29 cellular contexts compared by ENCODE assay signal in the genomic region with DNA sequence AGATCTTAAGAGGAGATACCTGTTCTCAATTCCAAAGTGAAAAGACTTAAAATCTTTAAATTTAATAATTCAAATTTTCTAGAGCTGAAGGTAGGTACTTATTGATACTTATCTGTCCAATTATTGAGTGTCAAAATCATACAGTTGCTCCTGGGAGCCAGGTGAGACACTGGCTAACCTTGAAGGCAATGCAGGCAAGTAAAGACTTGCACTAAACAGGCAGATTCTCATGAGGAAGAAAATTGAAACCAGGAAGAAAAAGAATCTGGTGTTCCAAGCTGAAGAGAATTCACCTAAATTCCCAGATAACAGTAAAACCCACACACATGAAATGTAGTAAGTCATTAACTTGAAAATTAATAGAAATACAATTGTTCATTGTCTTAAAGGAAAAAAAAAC. TPM values are rescaled to one million over a fixed set of nuclear protein-coding genes. Genes with fewer than 3 reads are reported as not detected.
"Had no signal": no experiment of that assay in that cellular context is flagged by ENCODE, and none has a peak within 500 bp of the region (broad histone marks: within the 10 kb centered on the region; RNA-seq: fewer than 3 reads in every experiment).

No MANE protein-coding gene starts in this region.

- H3K36me3 ChIP-seq: left ventricle myocardium inferior, ovary, right atrium auricular region, right lobe of liver, transverse colon, upper lobe of left lung had no signal

- FAIRE-seq: islet of Langerhans had no signal

- H3K4me2 ChIP-seq: smooth muscle cell had no signal

- H3K4me1 ChIP-seq: right atrium auricular region, stomach, transverse colon, upper lobe of left lung had no signal

- H3K4me3 ChIP-seq: left ventricle myocardium inferior, lung, mucosa of descending colon, ovary, right atrium auricular region, right lobe of liver, smooth muscle cell, stomach, testis, thyroid gland, transverse colon, upper lobe of left lung had no signal

- H3K27me3 ChIP-seq: ovary, right atrium auricular region, right lobe of liver, stomach, testis, thyroid gland, transverse colon, upper lobe of left lung had no signal

- ATAC-seq: mucosa of descending colon; naive thymus-derived CD4-positive, alpha-beta T cell; natural killer cell treated with Interleukin-12 subunit alpha and Interleukin-12 subunit beta and Interleukin-15 and Interleukin-18, amount 100 ng/mL, for 72 hours; right lobe of liver; stimulated activated naive B cell treated with anti-CD40 and anti-IgM and Interleukin-4, amounts not matched to agents 10 μg/mL and 1 μg/mL and 100 μg/mL, for 72 hours; stimulated activated naive CD8-positive, alpha-beta T cell treated with anti-CD3 and anti-CD28 coated beads, Interleukin-15, Interleukin-2, amounts not matched to agents 100 U/mL and 50 U/mL, for 24 hours had no signal

- DNase-seq: hypothalamus; immature natural killer cell; left ventricle myocardium inferior; midbrain; mucosa of descending colon; naive thymus-derived CD4-positive, alpha-beta T cell; ovary; right lobe of liver; stimulated activated CD4-positive, alpha-beta T cell treated with anti-CD3 and anti-CD28 coated beads, Interleukin-1b, Interleukin-23, amount 100 ng/mL, for 48 hours; stimulated activated CD4-positive, alpha-beta T cell treated with anti-CD3 and anti-CD28 coated beads, Interleukin-2, amount 100 ng/mL, for 48 hours; stimulated activated naive B cell treated with anti-CD40 and anti-IgM and Interleukin-4, amounts not matched to agents 10 μg/mL and 1 μg/mL and 100 μg/mL, for 72 hours; stimulated activated naive CD8-positive, alpha-beta T cell treated with anti-CD3 and anti-CD28 coated beads, Interleukin-15, Interleukin-2, amounts not matched to agents 100 U/mL and 50 U/mL, for 24 hours; stomach; testis; thyroid gland; transverse colon; upper lobe of left lung had no signal

- H3K27ac ChIP-seq: left ventricle myocardium inferior, ovary, right atrium auricular region, right lobe of liver, stomach, testis, transverse colon, upper lobe of left lung had no signal

- H3K9me3 ChIP-seq: left ventricle myocardium inferior, mucosa of descending colon, ovary, right atrium auricular region, right lobe of liver, stomach, testis, thyroid gland, transverse colon, upper lobe of left lung had no signal

RNA-seq across cellular contexts. Expression of gene VSIG10L2, which starts 30.3 kb away (rescaled TPM):
- total RNA-seq: kidney epithelial cell; mesenteric fat pad; myocyte; naive thymus-derived CD4-positive, alpha-beta T cell; natural killer cell treated with Interleukin-12 subunit alpha and Interleukin-12 subunit beta and Interleukin-15 and Interleukin-18, amount 100 ng/mL, for 72 hours; progenitor cell of endocrine pancreas; pulmonary artery endothelial cell; renal cortical epithelial cell; right atrium auricular region; skeletal muscle tissue; smooth muscle cell; stomach; testis; thyroid gland; transverse colon had no signal
